18 cellular contexts compared by ENCODE assay signal in the genomic region with DNA sequence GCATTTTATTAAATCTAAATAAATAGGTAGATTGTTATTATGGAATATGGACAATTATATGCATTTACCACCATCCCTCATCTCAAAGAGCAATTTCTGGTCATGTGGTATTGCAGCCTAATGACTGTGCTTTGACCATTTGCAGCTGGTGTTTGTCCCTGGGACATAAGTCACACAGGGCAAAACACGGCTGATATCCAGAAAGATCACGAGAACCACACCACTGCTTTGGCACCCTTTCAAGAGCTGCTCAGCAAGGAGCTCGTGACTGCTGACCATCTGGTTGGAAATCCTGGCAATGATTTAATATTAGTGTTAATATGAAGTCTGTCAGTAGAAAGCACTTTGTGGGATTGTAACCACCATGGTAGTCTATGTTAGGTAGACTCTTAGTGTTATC.
DNase-seq lines count a peak whose midpoint lies in the region; ATAC-seq and TF ChIP-seq lines count a peak whose summit lies in the region.
"Had no signal": no experiment of that assay in that cellular context is flagged by ENCODE, and none has a peak within 500 bp of the region (broad histone marks: within the 10 kb centered on the region; RNA-seq: fewer than 3 reads in every experiment).

No MANE protein-coding gene starts in this region.

- peak; percentile 62 to 65 for ATAC-seq in left cardiac atrium
- no peak for ATAC-seq in activated CD4-positive, CD25-positive, alpha-beta regulatory T cell treated with anti-CD3 and anti-CD28 coated beads, Interleukin-2, amount 50 U/mL, for 24 hours
- ATAC-seq: left colon, WTC11 had no signal

- intact Hi-C loops in left cardiac atrium (cut with DNase I): no loop called here

- TF ChIP-seq CTCF in GM10266 (IDR thresholded peaks at IDR 0.05; ENCODE audit: control insufficient read depth, insufficient read depth, low read depth, missing control alignments): no peak

- DNase-seq in H4 (ENCODE audit: low spot score) (peak; percentile 18), RPMI8226 (peak; percentile 3), left cardiac atrium (peak; percentile 48), putamen (ENCODE audit: low spot score) (peak; percentile 38), COLO668 (lab: John Stamatoyannopoulos, UW; ENCODE audit: unreplicated experiment) (no peak), GM10266 (ENCODE audit: extremely low spot score) (no peak)
- DNase-seq: activated CD8-positive, alpha-beta memory T cell treated with anti-CD3 and anti-CD28 coated beads for 24 hours; AML-193; HFFc6; IMR-90; left colon; naive B cell; NCI-H1417 treated with DMSO at 0.1 percent for 48 hours; NCI-H526; Peyer's patch; T-helper 1 cell had no signal

Comparison
In these comparisons a context has a peak if more than half of its experiments do, and no peak if none do; other contexts are left out.
1. DNase-seq: peak in H4 (single experiment), RPMI8226 (single experiment), left cardiac atrium (single experiment) and putamen (single experiment); none in COLO668 (single experiment) and GM10266 (single experiment).
2. ATAC-seq: peak in left cardiac atrium (2 of 2); none in activated CD4-positive, CD25-positive, alpha-beta regulatory T cell treated with anti-CD3 and anti-CD28 coated beads, Interleukin-2, amount 50 U/mL, for 24 hours (0 of 2).